ENCODE assay signal across 1 cellular context in the genomic region with DNA sequence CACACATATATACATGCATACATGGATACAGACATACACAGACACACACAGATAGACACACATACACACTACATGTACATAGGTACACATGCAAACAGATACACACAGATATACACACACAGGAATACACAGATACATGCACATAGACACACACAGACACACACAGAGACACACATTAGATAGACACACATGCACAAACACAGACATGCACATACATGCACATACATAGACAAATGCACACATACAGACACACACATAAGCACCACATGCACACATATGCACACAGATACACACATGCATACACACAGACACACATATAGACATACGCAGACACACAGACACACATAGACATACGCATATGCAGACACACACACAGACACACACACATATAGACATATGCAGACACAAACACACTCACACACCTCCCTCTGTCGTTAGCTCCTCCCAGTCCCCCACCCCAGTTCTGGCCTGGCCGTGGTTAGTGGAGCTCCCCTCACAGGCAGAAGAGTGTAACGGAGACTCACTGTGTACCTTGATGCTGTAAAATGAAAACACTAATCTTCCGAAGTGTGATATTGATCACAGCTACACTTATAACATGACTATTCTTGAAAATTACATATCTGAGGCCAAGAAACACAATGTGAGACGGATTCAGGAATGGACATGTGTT.
TF ChIP-seq lines count a peak whose summit lies in the region.

No MANE protein-coding gene starts in this region.

TF ChIP-seq in H1, 55 proteins besides CTCF, POLR2A, EP300 and RAD21:
- TF ChIP-seq, protein P1, sequence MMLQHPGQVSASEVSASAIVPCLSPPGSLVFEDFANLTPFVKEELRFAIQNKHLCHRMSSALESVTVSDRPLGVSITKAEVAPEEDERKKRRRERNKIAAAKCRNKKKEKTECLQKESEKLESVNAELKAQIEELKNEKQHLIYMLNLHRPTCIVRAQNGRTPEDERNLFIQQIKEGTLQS (IDR thresholded peaks at IDR 0.05; ENCODE audit: insufficient read depth, low read depth, low read length) = no peak
- TF ChIP-seq SIRT6 (IDR thresholded peaks at IDR 0.05; ENCODE audit: low read length) = no peak
- TF ChIP-seq BACH1 (IDR thresholded peaks at IDR 0.05; ENCODE audit: low read length) = no peak
